Comparison of ENCODE assay signal across 2 cellular contexts in the genomic region with DNA sequence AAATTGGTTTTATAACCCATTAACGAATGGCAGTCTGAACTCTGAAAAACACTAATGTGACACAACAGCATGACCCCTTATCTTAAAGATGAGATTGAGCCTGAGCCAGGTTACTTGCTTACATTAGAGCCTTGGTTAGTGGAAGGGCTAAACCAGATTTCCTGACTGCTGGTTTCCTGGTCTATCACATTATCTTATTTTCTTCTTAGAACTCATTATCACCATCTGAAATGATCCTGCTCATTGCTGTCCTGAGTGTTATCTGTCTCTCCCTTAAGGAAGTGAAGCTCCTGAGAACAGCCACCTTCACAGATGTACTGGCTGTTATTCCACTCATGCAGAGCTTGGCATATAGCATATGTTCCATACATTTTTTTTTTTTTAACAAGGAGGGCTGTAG.
TF ChIP-seq lines count a peak whose summit lies in the region.

No MANE protein-coding gene starts in this region.

TF ChIP-seq in IMR-90, 13 proteins besides CTCF, POLR2A, EP300 and RAD21:
- TF ChIP-seq RCOR1 (IDR thresholded peaks at IDR 0.05; ENCODE audit: insufficient replicate concordance, low read length) (no peak), NFE2L2 (IDR thresholded peaks at IDR 0.05; ENCODE audit: low read depth, low read length) (no peak), MAFK (IDR thresholded peaks at IDR 0.05; ENCODE audit: low read depth, low read length) (no peak), SMC3 (IDR thresholded peaks at IDR 0.05; ENCODE audit: low read depth, low read length) (no peak), MXI1 (IDR thresholded peaks at IDR 0.05; ENCODE audit: borderline replicate concordance, low read depth, low read length) (no peak), RFX5 (IDR thresholded peaks at IDR 0.05; ENCODE audit: low read depth, low read length) (no peak)

TF ChIP-seq in H1, 55 proteins besides CTCF, POLR2A, EP300 and RAD21:
- TF ChIP-seq RBBP5 (IDR thresholded peaks at IDR 0.05; ENCODE audit: borderline replicate concordance, low read depth, low read length) (no peak), EZH2 (IDR thresholded peaks at IDR 0.05; ENCODE audit: low read depth, low read length, severe bottlenecking) (no peak), NRF1 (IDR thresholded peaks at IDR 0.05; ENCODE audit: low read depth, low read length) (no peak), CHD2 (IDR thresholded peaks at IDR 0.05; ENCODE audit: low read length) (no peak), GABPA (IDR thresholded peaks at IDR 0.05; ENCODE audit: borderline replicate concordance, insufficient read depth, low read length) (no peak)
- TF ChIP-seq, protein P1, sequence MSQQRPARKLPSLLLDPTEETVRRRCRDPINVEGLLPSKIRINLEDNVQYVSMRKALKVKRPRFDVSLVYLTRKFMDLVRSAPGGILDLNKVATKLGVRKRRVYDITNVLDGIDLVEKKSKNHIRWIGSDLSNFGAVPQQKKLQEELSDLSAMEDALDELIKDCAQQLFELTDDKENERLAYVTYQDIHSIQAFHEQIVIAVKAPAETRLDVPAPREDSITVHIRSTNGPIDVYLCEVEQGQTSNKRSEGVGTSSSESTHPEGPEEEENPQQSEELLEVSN (IDR thresholded peaks at IDR 0.05), result no peak
